Comparison of ENCODE assay signal across 1 cellular context in genomic region chr10:119595715-119596515, GRCh38.
TF ChIP-seq lines count a peak whose summit lies in the region.

No MANE protein-coding gene starts in this region.

TF ChIP-seq in H1, 55 proteins besides CTCF, POLR2A, EP300 and RAD21:
- TF ChIP-seq ASH2L (IDR thresholded peaks at IDR 0.05; ENCODE audit: low read length) (peak; percentile 2), SIRT6 (IDR thresholded peaks at IDR 0.05; ENCODE audit: low read length) (no peak), NRF1 (IDR thresholded peaks at IDR 0.05; ENCODE audit: low read depth, low read length) (no peak), E2F6 (IDR thresholded peaks at IDR 0.05) (no peak), GTF2F1 (IDR thresholded peaks at IDR 0.05; ENCODE audit: borderline replicate concordance, low read depth, low read length) (no peak), SIN3A (conservative IDR thresholded peaks at IDR 0.05 in 1 of 2, IDR thresholded peaks at IDR 0.05 in 1 of 2; ENCODE audit: low read depth in 1 of 2, low read length in 2 of 2) (peak in 1 of 2 experiments; percentile 53; a peak in 1 of 4 replicates), KDM4A (IDR thresholded peaks at IDR 0.05; ENCODE audit: low read depth, low read length, severe bottlenecking) (peak; percentile 32), TEAD4 (IDR thresholded peaks at IDR 0.05; ENCODE audit: low read depth, low read length) (no peak)
- TF ChIP-seq, protein P1, sequence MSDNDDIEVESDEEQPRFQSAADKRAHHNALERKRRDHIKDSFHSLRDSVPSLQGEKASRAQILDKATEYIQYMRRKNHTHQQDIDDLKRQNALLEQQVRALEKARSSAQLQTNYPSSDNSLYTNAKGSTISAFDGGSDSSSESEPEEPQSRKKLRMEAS (IDR thresholded peaks at IDR 0.05) = 0 out of 2 replicates have a peak, but pooled peaks have one; percentile 2
